ENCODE assay signal across 17 cellular contexts in genomic region chr3:10546181-10546624, GRCh38. TPM values are rescaled to one million over a fixed set of nuclear protein-coding genes. Genes with fewer than 3 reads are reported as not detected.
DNase-seq lines count a peak whose midpoint lies in the region; ATAC-seq and TF ChIP-seq lines count a peak whose summit lies in the region.
"Had no signal": no experiment of that assay in that cellular context is flagged by ENCODE, and none has a peak within 500 bp of the region (broad histone marks: within the 10 kb centered on the region; RNA-seq: fewer than 3 reads in every experiment).

No MANE protein-coding gene starts in this region.

- no peak for TF ChIP-seq CTCF in activated CD8-positive, alpha-beta T cell treated with anti-CD3 and anti-CD28 coated beads for 36 hours (IDR thresholded peaks at IDR 0.05)

- no peak overlapping the region for H3K27ac Mint-ChIP-seq in activated CD8-positive, alpha-beta T cell treated with anti-CD3 and anti-CD28 coated beads, Interleukin-2, amount 10 ng/mL, durations not matched to agents 7 days and 5 days
- H3K27ac Mint-ChIP-seq in activated CD8-positive, alpha-beta T cell treated with anti-CD3 and anti-CD28 coated beads for 36 hours = no peak overlapping the region

- intact Hi-C loops in activated CD8-positive, alpha-beta T cell treated with anti-CD3 and anti-CD28 coated beads for 36 hours (cut with micrococcal nuclease) = no loop called here

- H3K9me3 Mint-ChIP-seq in activated CD8-positive, alpha-beta T cell treated with anti-CD3 and anti-CD28 coated beads, Interleukin-2, amount 10 ng/mL, durations not matched to agents 7 days and 5 days (ENCODE audit: insufficient read depth) = peaks cover 10% of the 10 kb centered on the region
- H3K9me3 Mint-ChIP-seq in activated CD8-positive, alpha-beta T cell treated with anti-CD3 and anti-CD28 coated beads for 36 hours = peaks cover 11% of the 10 kb centered on the region

- H3K4me3 Mint-ChIP-seq in activated CD8-positive, alpha-beta T cell treated with anti-CD3 and anti-CD28 coated beads, Interleukin-2, amount 10 ng/mL, durations not matched to agents 7 days and 5 days = no peak overlapping the region
- H3K4me3 Mint-ChIP-seq in activated CD8-positive, alpha-beta T cell treated with anti-CD3 and anti-CD28 coated beads for 36 hours = no peak overlapping the region

- H3K36me3 Mint-ChIP-seq in activated CD8-positive, alpha-beta T cell treated with anti-CD3 and anti-CD28 coated beads, Interleukin-2, amount 10 ng/mL, durations not matched to agents 7 days and 5 days (ENCODE audit: low read depth) = no peaks in the 10 kb centered on the region
- peaks cover 2% of the 10 kb centered on the region for H3K36me3 Mint-ChIP-seq in activated CD8-positive, alpha-beta T cell treated with anti-CD3 and anti-CD28 coated beads for 36 hours (ENCODE audit: low read depth)

- peaks cover 21% of the 10 kb centered on the region for H3K4me1 Mint-ChIP-seq in activated CD8-positive, alpha-beta T cell treated with anti-CD3 and anti-CD28 coated beads, Interleukin-2, amount 10 ng/mL, durations not matched to agents 7 days and 5 days (ENCODE audit: low read depth)
- H3K4me1 Mint-ChIP-seq in activated CD8-positive, alpha-beta T cell treated with anti-CD3 and anti-CD28 coated beads for 36 hours (ENCODE audit: low read depth) = peaks cover 14% of the 10 kb centered on the region

- DNase-seq in activated CD8-positive, alpha-beta T cell treated with anti-CD3 and anti-CD28 coated beads, Interleukin-2, amount 10 ng/mL, durations not matched to agents 7 days and 5 days = peak; percentile 12
- DNase-seq in activated CD8-positive, alpha-beta T cell treated with anti-CD3 and anti-CD28 coated beads for 36 hours = no peak
- peak; percentile 33 for DNase-seq in activated CD8-positive, alpha-beta memory T cell treated with anti-CD3 and anti-CD28 coated beads, Interleukin-2, amount 50 U/mL, for 48 hours
- DNase-seq in islet precursor cell = peak; percentile 43
- DNase-seq in stimulated activated CD8-positive, alpha-beta memory T cell treated with anti-CD3 and anti-CD28 coated beads, Interleukin-4, amount 100 ng/mL, for 48 hours = peak; percentile 17
- DNase-seq in NCI-H2227 treated with DMSO at 0.1 percent for 48 hours (lab: John Stamatoyannopoulos, UW) = no peak
- DNase-seq in SKM-1 treated with dmso at 0.1 percent for 144 hours (lab: John Stamatoyannopoulos, UW; ENCODE audit: unreplicated experiment) = no peak
- DNase-seq in NCI-H524 treated with DMSO at 0.1 percent for 48 hours (lab: John Stamatoyannopoulos, UW) = no peak
- DNase-seq: Caco-2, DMS53, GM23248, KG1, NCI-H1092 treated with DMSO at 0.1 percent for 48 hours, NCI-H2107, NCI-H345, PC-3 had no signal

- ATAC-seq in activated CD8-positive, alpha-beta T cell treated with anti-CD3 and anti-CD28 coated beads, Interleukin-2, amount 10 ng/mL, durations not matched to agents 7 days and 5 days = no peak
- ATAC-seq in activated CD8-positive, alpha-beta T cell treated with anti-CD3 and anti-CD28 coated beads for 36 hours = no peak
- ATAC-seq: PC-3 had no signal

- CTCF ChIA-PET in activated CD8-positive, alpha-beta T cell treated with anti-CD3 and anti-CD28 coated beads, Interleukin-2, amount 10 ng/mL, durations not matched to agents 7 days and 5 days (lab: Charles Lee) = no interaction called here
- CTCF ChIA-PET in activated CD8-positive, alpha-beta T cell treated with anti-CD3 and anti-CD28 coated beads for 36 hours (lab: Charles Lee) = no interaction called here

- peaks cover 16% of the 10 kb centered on the region for H3K27me3 Mint-ChIP-seq in activated CD8-positive, alpha-beta T cell treated with anti-CD3 and anti-CD28 coated beads, Interleukin-2, amount 10 ng/mL, durations not matched to agents 7 days and 5 days (ENCODE audit: low read depth)
- H3K27me3 Mint-ChIP-seq in activated CD8-positive, alpha-beta T cell treated with anti-CD3 and anti-CD28 coated beads for 36 hours = peaks cover 7% of the 10 kb centered on the region

- POLR2A ChIA-PET in activated CD8-positive, alpha-beta T cell treated with anti-CD3 and anti-CD28 coated beads, Interleukin-2, amount 10 ng/mL, durations not matched to agents 7 days and 5 days (lab: Charles Lee) = no interaction called here
- POLR2A ChIA-PET in activated CD8-positive, alpha-beta T cell treated with anti-CD3 and anti-CD28 coated beads for 36 hours (lab: Charles Lee) = no interaction called here

RNA-seq across cellular contexts. Expression of gene ATP2B2, which starts 40.8 kb away (rescaled TPM):
- not detected for total RNA-seq in activated CD8-positive, alpha-beta T cell treated with anti-CD3 and anti-CD28 coated beads, Interleukin-2, amount 10 ng/mL, durations not matched to agents 7 days and 5 days
- not detected for total RNA-seq in activated CD8-positive, alpha-beta T cell treated with anti-CD3 and anti-CD28 coated beads for 36 hours
- total RNA-seq: Caco-2, GM23248, M059J, PC-3 had no signal

Comparison
In these comparisons a context has a peak if more than half of its experiments do, and no peak if none do; other contexts are left out.
1. DNase-seq: peak in activated CD8-positive, alpha-beta T cell treated with anti-CD3 and anti-CD28 coated beads, Interleukin-2, amount 10 ng/mL, durations not matched to agents 7 days and 5 days (single experiment), activated CD8-positive, alpha-beta memory T cell treated with anti-CD3 and anti-CD28 coated beads, Interleukin-2, amount 50 U/mL, for 48 hours (single experiment), islet precursor cell (single experiment) and stimulated activated CD8-positive, alpha-beta memory T cell treated with anti-CD3 and anti-CD28 coated beads, Interleukin-4, amount 100 ng/mL, for 48 hours (single experiment); none in activated CD8-positive, alpha-beta T cell treated with anti-CD3 and anti-CD28 coated beads for 36 hours (single experiment), NCI-H2227 treated with DMSO at 0.1 percent for 48 hours (single experiment), SKM-1 treated with dmso at 0.1 percent for 144 hours (single experiment) and NCI-H524 treated with DMSO at 0.1 percent for 48 hours (single experiment).